ENCODE assay signal across 8 cellular contexts in genomic region chr11:79461144-79461543, GRCh38. TPM values are rescaled to one million over a fixed set of nuclear protein-coding genes. Genes with fewer than 3 reads are reported as not detected.
DNase-seq lines count a peak whose midpoint lies in the region; ATAC-seq and TF ChIP-seq lines count a peak whose summit lies in the region.

No MANE protein-coding gene starts in this region.

- no peak overlapping the region for H2BK120ac ChIP-seq in H9 (ENCODE audit: low read depth, low read length, poor library complexity, severe bottlenecking)

- H3K4ac ChIP-seq in H9 (ENCODE audit: low read depth, low read length), result no peak overlapping the region

- CTCF ChIA-PET in Panc1 (lab: Charles Lee), result no interaction called here

- H3K27ac Mint-ChIP-seq in H9, result no peak overlapping the region

- H3K4me3 ChIP-seq in Panc1 (ENCODE audit: low read depth in 2 of 2, low read length in 2 of 2) (no peak overlapping the region), cardiac muscle cell (no peak overlapping the region), tibial artery (no peak overlapping the region)

- H3K36me3 Mint-ChIP-seq in H9 (ENCODE audit: insufficient read depth in 1 of 3, low read depth in 3 of 3), result no peaks in the 10 kb centered on the region

- H3K4me2 ChIP-seq in H9 (ENCODE audit: insufficient read depth, insufficient read length, low read length), result no peak overlapping the region

- POLR2A ChIA-PET in Panc1 (lab: Charles Lee), result no interaction called here

- no peak overlapping the region for H3K18ac ChIP-seq in H9 (ENCODE audit: insufficient read length, low read depth, low read length)

- no peak overlapping the region for H3K56ac ChIP-seq in H9 (ENCODE audit: insufficient read length, low read depth, low read length)

- H2BK20ac ChIP-seq in H9 (ENCODE audit: low read depth, low read length, poor library complexity, severe bottlenecking), result no peak overlapping the region

- H3K27me3 ChIP-seq in H9 (ENCODE audit: insufficient read depth, low read length) (no peaks in the 10 kb centered on the region), Panc1 (ENCODE audit: control insufficient read depth, insufficient read depth, low read length) (peaks cover 4% of the 10 kb centered on the region; the same call in 1 of the 2 replicates), cardiac muscle cell (no peaks in the 10 kb centered on the region), tibial artery (peaks cover 0 to 5% of the 10 kb centered on the region in 2 donors)

- no peak overlapping the region for H3K23ac ChIP-seq in H9 (ENCODE audit: insufficient read length, low read depth, low read length)

- no peaks in the 10 kb centered on the region for H3K23me2 ChIP-seq in H9 (ENCODE audit: insufficient read length, low read depth, low read length, poor library complexity, severe bottlenecking)

- peaks cover 18 to 21% of the 10 kb centered on the region in 2 experiments for H3K4me1 Mint-ChIP-seq in H9

- no peak overlapping the region for H4K91ac ChIP-seq in H9 (ENCODE audit: insufficient read length, low read depth, low read length)

- no peak overlapping the region for H3K14ac ChIP-seq in H9 (ENCODE audit: insufficient read depth, low read length)

- no peaks in the 10 kb centered on the region for H4K20me1 ChIP-seq in H9 (ENCODE audit: control insufficient read depth, insufficient read depth, insufficient read length)

- TF ChIP-seq CTCF in H9 (conservative IDR thresholded peaks at IDR 0.05) (peak; percentile 76), Panc1 (IDR thresholded peaks at IDR 0.05) (peak; percentile 70), cardiac muscle cell (IDR thresholded peaks at IDR 0.05; ENCODE audit: low read depth, low read length) (peak; percentile 73), tibial artery (IDR thresholded peaks at IDR 0.05) (peak; percentile 46 to 47)

- H3K9me3 Mint-ChIP-seq in H9, result no peaks in the 10 kb centered on the region

- H3T11ph ChIP-seq in H9 (ENCODE audit: low read length), result no peak overlapping the region

- H2BK5ac ChIP-seq in H9 (ENCODE audit: insufficient read length, low read length), result no peak overlapping the region

- H3K27me3 Mint-ChIP-seq in H9 (ENCODE audit: low read depth), result no peaks in the 10 kb centered on the region; the same call in 1 of the 2 replicates

- no peak overlapping the region for H2BK12ac ChIP-seq in H9 (ENCODE audit: insufficient read length, low read depth, low read length)

- H3K4me3 Mint-ChIP-seq in H9, result no peak overlapping the region

- no peak overlapping the region for H4K5ac ChIP-seq in H9 (ENCODE audit: insufficient read length, low read depth, low read length)

- no peak overlapping the region for H3K27ac ChIP-seq in H9 (ENCODE audit: insufficient read length, low read depth, low read length)
- no peak overlapping the region for H3K27ac ChIP-seq in Panc1 (ENCODE audit: low read length)
- no peak overlapping the region for H3K27ac ChIP-seq in cardiac muscle cell
- no peak overlapping the region for H3K27ac ChIP-seq in tibial artery

- no peak overlapping the region for H2BK15ac ChIP-seq in H9 (ENCODE audit: low read depth, low read length)

- H3K4me1 ChIP-seq in H9 (ENCODE audit: insufficient read depth, low read length) (no peaks in the 10 kb centered on the region), Panc1 (ENCODE audit: control insufficient read depth, insufficient read depth, low read length) (no peaks in the 10 kb centered on the region), cardiac muscle cell (ENCODE audit: low read depth) (no peaks in the 10 kb centered on the region), tibial artery (no peaks in the 10 kb centered on the region)

- no peaks in the 10 kb centered on the region for H3K79me2 ChIP-seq in H9 (ENCODE audit: insufficient read depth, low read length)

- WGBS in H9 (ENCODE audit: extremely low coverage, insufficient read length, low lambda C conversion rate), result no CpG with 5 or more reads among the region's 2 CpGs

- in situ Hi-C loops in Panc1 (cut with HindIII; ENCODE audit: low pct_unique_long_range_greater_than_20kb, low sequenced_read_pairs), result no loop called here

- H2AK5ac ChIP-seq in H9 (ENCODE audit: insufficient read length, low read length), result no peak overlapping the region

- intact Hi-C loops in Panc1 (cut with micrococcal nuclease; ENCODE audit: unreplicated experiment) (loop anchor here (2.0 kb wide), 1 partner anchor 32 kb away; no protein-coding TSS in a partner anchor), tibial artery (cut with DNase I; ENCODE audit: low total_unique reads) (no loop called here)

- no peak overlapping the region for H2AFZ ChIP-seq in H9 (ENCODE audit: low read length)

- peak; percentile 48 for DNase-seq in DMS53 treated with DMSO at 0.1 percent for 48 hours (lab: John Stamatoyannopoulos, UW; ENCODE audit: unreplicated experiment)
- no peak for DNase-seq in H9
- DNase-seq in Panc1 (ENCODE audit: low read depth, low spot score), result peak; percentile 5
- peak; percentile 65 to 72 for DNase-seq in cardiac muscle cell (ENCODE audit: low read depth in 1 of 2, low spot score in 1 of 2)
- no peak for DNase-seq in tibial artery
- DNase-seq in activated CD8-positive, alpha-beta memory T cell treated with anti-CD3 and anti-CD28 coated beads, Interleukin-2, amount 50 U/mL, for 48 hours, result no peak
- DNase-seq in putamen (ENCODE audit: low spot score), result no peak

- H3K9me3 ChIP-seq in H9 (ENCODE audit: control insufficient read depth, low read depth, low read length), result no peaks in the 10 kb centered on the region
- H3K9me3 ChIP-seq in Panc1 (ENCODE audit: control insufficient read depth, insufficient read depth, low read depth, low read length), result no peaks in the 10 kb centered on the region
- no peaks in the 10 kb centered on the region for H3K9me3 ChIP-seq in cardiac muscle cell (ENCODE audit: low read depth)
- H3K9me3 ChIP-seq in tibial artery, result no peaks in the 10 kb centered on the region

- H3K36me3 ChIP-seq in Panc1 (ENCODE audit: control insufficient read depth, insufficient read depth, low read length), result no peaks in the 10 kb centered on the region
- no peaks in the 10 kb centered on the region for H3K36me3 ChIP-seq in cardiac muscle cell
- no peaks in the 10 kb centered on the region for H3K36me3 ChIP-seq in tibial artery

- ATAC-seq in Panc1 (peak; percentile 84), HG02840 (IDR thresholded peaks at IDR 0.05; ENCODE audit: low FRiP score, unreplicated experiment) (no peak)

- H3K9ac ChIP-seq in H9 (ENCODE audit: extremely low read depth, insufficient read length, low read length), result no peak overlapping the region

- H4K8ac ChIP-seq in H9 (replicated peaks; ENCODE audit: insufficient read length, low read depth, low read length), result no peak overlapping the region

- BruUV-seq in Panc1 (replicated peaks; lab: Mats Ljungman, UMichigan), result no TSS peak

- no peaks in the 10 kb centered on the region for H3K79me1 ChIP-seq in H9 (ENCODE audit: insufficient read depth, low read depth, low read length, poor library complexity, severe bottlenecking)

RNA-seq across cellular contexts. Expression of gene TENM4, which starts 20.3 kb away (rescaled TPM):
- total RNA-seq in H9 (2021) (4.3 and 4.6 TPM in 2 replicates), Panc1 (2021; ENCODE audit: unreplicated experiment) (0.39 TPM), cardiac muscle cell (59.6 and 105 TPM in 2 replicates)
- polyA plus RNA-seq in Panc1 (2012; ENCODE audit: insufficient read length), result 0.31 TPM
- 19.0 and 27.3 TPM in 2 replicates for polyA plus RNA-seq in cardiac muscle cell

Comparison
In these comparisons a context has a peak if more than half of its experiments do, and no peak if none do; other contexts are left out.
1. DNase-seq: peak in DMS53 treated with DMSO at 0.1 percent for 48 hours (single experiment), Panc1 (single experiment) and cardiac muscle cell (2 of 2); none in H9 (single experiment), tibial artery (0 of 2), activated CD8-positive, alpha-beta memory T cell treated with anti-CD3 and anti-CD28 coated beads, Interleukin-2, amount 50 U/mL, for 48 hours (single experiment) and putamen (single experiment).
2. RNA of gene TENM4, which starts 20.3 kb away (total RNA-seq): 59.6 to 105 TPM in cardiac muscle cell; 4.3 to 4.6 TPM in H9 and 0.39 TPM in Panc1 (single experiment); every median in the first group is over 10 times any median in the second.
3. Peak in every context shown above with its lines, with median percentiles within 50 percentile points of each other: CTCF ChIP-seq.